In the genomic region with DNA sequence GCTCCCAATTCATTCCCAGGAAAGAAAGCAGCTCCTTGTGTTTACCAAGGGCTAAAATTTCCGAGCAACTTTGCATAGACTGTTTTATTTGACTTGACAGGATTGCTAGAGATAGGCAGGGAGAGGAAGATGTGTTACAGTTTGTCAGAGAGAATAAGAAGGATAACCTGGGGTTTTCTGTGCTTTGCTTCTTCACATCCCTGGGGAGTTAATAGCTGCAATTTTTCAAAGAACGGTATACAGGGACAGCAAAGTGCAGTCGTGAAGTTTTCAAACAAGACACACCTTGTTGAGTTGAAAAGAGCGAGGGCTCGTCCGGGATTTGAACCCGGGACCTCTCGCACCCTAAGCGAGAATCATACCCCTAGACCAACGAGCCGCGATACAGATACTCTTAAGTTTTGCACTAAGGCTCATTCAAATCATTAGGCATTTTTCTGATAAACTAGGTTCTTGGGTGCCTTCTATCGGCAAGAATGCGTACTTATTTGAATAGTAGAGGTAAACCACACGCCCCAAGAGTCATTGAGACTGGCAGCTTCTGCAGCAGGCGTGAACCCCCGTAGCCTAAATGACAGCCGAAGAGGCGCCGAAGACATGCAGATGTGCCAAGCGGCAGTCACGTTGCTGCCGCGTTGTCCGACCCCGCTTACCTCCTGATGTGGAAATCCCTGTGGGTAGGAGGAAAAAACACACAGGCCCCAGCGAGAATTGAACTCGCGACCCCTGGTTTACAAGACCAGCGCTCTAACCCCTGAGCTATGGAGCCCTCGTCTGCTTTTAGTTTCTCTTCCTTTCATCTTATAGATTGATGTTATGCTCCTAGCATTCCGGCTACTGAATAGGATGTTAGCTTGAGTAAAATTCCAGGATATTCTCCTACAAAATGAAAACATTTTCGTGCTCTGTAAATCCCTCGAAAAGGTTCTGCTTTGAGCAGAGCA, we compare ENCODE assay signal across 8 cellular contexts. TPM values are rescaled to one million over a fixed set of nuclear protein-coding genes. Genes with fewer than 3 reads are reported as not detected.
A peak's percentile ranks its signal among the peaks of the same experiment; 100 is the strongest.
DNase-seq lines count a peak whose midpoint lies in the region; ATAC-seq, FAIRE-seq and TF ChIP-seq lines count a peak whose summit lies in the region.

No MANE protein-coding gene starts in this region.

- intact Hi-C loops in ascending aorta (cut with DNase I), result loop anchor here (1.0 to 10.0 kb wide), 9 partner anchors 12 to 481 kb away; a partner anchor contains a TSS

- H3K4me3 Mint-ChIP-seq in T-helper 17 cell, result no peak overlapping the region

- H3K36me3 ChIP-seq in ascending aorta, result no peaks in the 10 kb centered on the region
- no peaks in the 10 kb centered on the region for H3K36me3 ChIP-seq in rectal smooth muscle tissue (ENCODE audit: control insufficient read depth, insufficient read depth, low read length)

- peak; percentile 55 to 87 (median 75) for TF ChIP-seq CTCF in ascending aorta (IDR thresholded peaks at IDR 0.05)

- no peak overlapping the region for H3K27ac Mint-ChIP-seq in T-helper 17 cell

- peaks cover 5% of the 10 kb centered on the region for H3K27me3 Mint-ChIP-seq in T-helper 17 cell

- no peaks in the 10 kb centered on the region for H3K9me3 ChIP-seq in T-helper 17 cell (ENCODE audit: control insufficient read depth, low read length, poor library complexity, severe bottlenecking)
- no peaks in the 10 kb centered on the region for H3K9me3 ChIP-seq in ascending aorta

- DNase-seq in GM12892 (ENCODE audit: insufficient read length), result no peak
- DNase-seq in NCI-H146 treated with DMSO at 0.1 percent for 48 hours (lab: John Stamatoyannopoulos, UW; ENCODE audit: unreplicated experiment), result peak; percentile 95
- DNase-seq in T-helper 17 cell, result peak; percentile 56 to 73 (median 63)
- peak; percentile 43 to 90 for DNase-seq in ascending aorta (ENCODE audit: low spot score in 2 of 2)
- peak; percentile 77 for DNase-seq in hepatic stellate cell (ENCODE audit: low spot score)
- DNase-seq in GM19240 (ENCODE audit: insufficient read length, low spot score), result no peak

- peak; percentile 92 for FAIRE-seq in GM12892 (lab: Jason Lieb, UNC)

- H3K4me3 ChIP-seq in ascending aorta (peak overlapping the region; percentile 69 to 70), rectal smooth muscle tissue (ENCODE audit: low read length) (peak overlapping the region; percentile 88)

- ATAC-seq in HG02884 (IDR thresholded peaks at IDR 0.05; ENCODE audit: unreplicated experiment) (peak; percentile 56), T-helper 17 cell (peak; percentile 89)

- no peaks in the 10 kb centered on the region for H3K4me1 ChIP-seq in ascending aorta
- H3K4me1 ChIP-seq in rectal smooth muscle tissue (ENCODE audit: control insufficient read depth, insufficient read depth, low read length), result peaks cover 4% of the 10 kb centered on the region

- no peaks in the 10 kb centered on the region for H3K27me3 ChIP-seq in ascending aorta
- H3K27me3 ChIP-seq in rectal smooth muscle tissue (ENCODE audit: control insufficient read depth, insufficient read depth, low read length), result no peaks in the 10 kb centered on the region

- H3K27ac ChIP-seq in ascending aorta, result peak overlapping the region; percentile 82 to 85
- peak overlapping the region; percentile 70 for H3K27ac ChIP-seq in rectal smooth muscle tissue (ENCODE audit: low read depth, low read length)

- TF ChIP-seq POLR2A in GM12892 (IDR thresholded peaks at IDR 0.05; ENCODE audit: low read depth, low read length), result no peak

- H3K4me1 Mint-ChIP-seq in T-helper 17 cell, result peaks cover 10% of the 10 kb centered on the region

- peak overlapping the region; percentile 43 for H3K9ac ChIP-seq in rectal smooth muscle tissue (ENCODE audit: low read length)

- no peaks in the 10 kb centered on the region for H3K36me3 Mint-ChIP-seq in T-helper 17 cell (ENCODE audit: low read depth)

RNA-seq across cellular contexts. Expression of a gene that starts 22.2 kb away (rescaled TPM):
- not detected for polyA plus RNA-seq in GM12892 (2012; ENCODE audit: missing spikeins)
- total RNA-seq in T-helper 17 cell, result not detected
- not detected for total RNA-seq in ascending aorta

RNA-seq across cellular contexts. Expression of a gene that starts 25.6 kb away (rescaled TPM):
- polyA plus RNA-seq in GM12892 (2012; ENCODE audit: missing spikeins), result not detected
- total RNA-seq in T-helper 17 cell, result not detected
- not detected for total RNA-seq in ascending aorta

RNA-seq across cellular contexts. Expression of a gene that starts 28.1 kb away (rescaled TPM):
- polyA plus RNA-seq in GM12892 (2012; ENCODE audit: missing spikeins), result not detected
- total RNA-seq in T-helper 17 cell, result not detected
- not detected for total RNA-seq in ascending aorta

RNA-seq across cellular contexts. Expression of a gene that starts 52.5 kb away (rescaled TPM):
- polyA plus RNA-seq in GM12892 (2012; ENCODE audit: missing spikeins), result not detected
- not detected for total RNA-seq in T-helper 17 cell
- not detected for total RNA-seq in ascending aorta

Comparison
In these comparisons a context has a peak if more than half of its experiments do, and no peak if none do; other contexts are left out.
1. DNase-seq: peak in NCI-H146 treated with DMSO at 0.1 percent for 48 hours (single experiment), T-helper 17 cell (3 of 3), ascending aorta (2 of 2) and hepatic stellate cell (single experiment); none in GM12892 (single experiment) and GM19240 (single experiment).